In genomic region chr10:97150616-97151015, GRCh38 we compare ENCODE assay signal across 16 cellular contexts.
"Had no signal": no experiment of that assay in that cellular context is flagged by ENCODE, and none has a peak within 500 bp of the region (broad histone marks: within the 10 kb centered on the region; RNA-seq: fewer than 3 reads in every experiment).

No MANE protein-coding gene starts in this region.

- H3K4me1 ChIP-seq: esophagus squamous epithelium, gastroesophageal sphincter, right atrium auricular region, testis, tibial nerve, uterus had no signal

- H3K9me3 ChIP-seq: esophagus squamous epithelium, gastroesophageal sphincter, neutrophil, right atrium auricular region, testis, tibial nerve, uterus had no signal

- H3K4me3 ChIP-seq: esophagus squamous epithelium, gastroesophageal sphincter, right atrium auricular region, smooth muscle cell, testis, tibial nerve, uterus had no signal

- H3K4me2 ChIP-seq: smooth muscle cell had no signal

- DNase-seq: effector memory CD8-positive, alpha-beta T cell; esophagus squamous epithelium; foreskin fibroblast; glutamatergic neuron; natural killer cell; posterior cingulate gyrus; stimulated activated CD4-positive, alpha-beta T cell treated with anti-CD3 and anti-CD28 coated beads, Interleukin-4, amount 100 ng/mL, for 24 hours; testis; uterus had no signal

- H3K27me3 ChIP-seq: neutrophil, right atrium auricular region, testis, tibial nerve, uterus had no signal

- H3K36me3 ChIP-seq: esophagus squamous epithelium, gastroesophageal sphincter, neutrophil, right atrium auricular region, uterus had no signal

- H3K27ac ChIP-seq: esophagus squamous epithelium, gastroesophageal sphincter, neutrophil, right atrium auricular region, testis, tibial nerve, uterus had no signal

- FAIRE-seq: bronchial epithelial cell had no signal

- ATAC-seq: effector memory CD8-positive, alpha-beta T cell; gastroesophageal sphincter; natural killer cell; stimulated activated memory B cell treated with anti-CD40 and anti-IgM and Interleukin-4, amounts not matched to agents 10 μg/mL and 1 μg/mL and 100 μg/mL, for 72 hours had no signal
